ENCODE assay signal across 19 cellular contexts in genomic region chr14:61557854-61558253, GRCh38.
DNase-seq lines count a peak whose midpoint lies in the region; ATAC-seq and TF ChIP-seq lines count a peak whose summit lies in the region.
"Had no signal": no experiment of that assay in that cellular context is flagged by ENCODE, and none has a peak within 500 bp of the region (broad histone marks: within the 10 kb centered on the region; RNA-seq: fewer than 3 reads in every experiment).

No MANE protein-coding gene starts in this region.

- WGBS in trophoblast cell (ENCODE audit: extremely low coverage, insufficient coverage, insufficient read length), result no CpG with 5 or more reads among the region's 5 CpGs

- H3K79me1 ChIP-seq in trophoblast cell (ENCODE audit: low read length), result peaks cover 49% of the 10 kb centered on the region

- H2AK5ac ChIP-seq in trophoblast cell (ENCODE audit: low read length), result no peak overlapping the region

- no peak overlapping the region for H2BK5ac ChIP-seq in trophoblast cell (ENCODE audit: low read depth, low read length, poor library complexity)

- H4K12ac ChIP-seq in trophoblast cell (ENCODE audit: low read depth, low read length), result no peak overlapping the region

- no peak for DNase-seq in activated T-cell treated with anti-CD3 and anti-CD28 coated beads, Interleukin-2, amount 50 U/mL, for 24 hours
- no peak for DNase-seq in activated T-cell treated with anti-CD3 and anti-CD28 coated beads, Interleukin-2, amount 50 U/mL, for 72 hours
- DNase-seq in islet precursor cell (peak; percentile 31), trophoblast cell (no peak), WERI-Rb-1 (no peak), NCI-H2227 treated with DMSO at 0.1 percent for 48 hours (lab: John Stamatoyannopoulos, UW) (no peak), NCI-H1694 (lab: John Stamatoyannopoulos, UW) (no peak)
- DNase-seq: 8988T; CD8-positive, alpha-beta memory T cell; DMS53; EL; HCEC 1CT; MM.1S; RPMI8226; SIG-M5 had no signal

- TF ChIP-seq CTCF in VCaP (conservative IDR thresholded peaks at IDR 0.05) (no peak), WERI-Rb-1 (IDR thresholded peaks at IDR 0.05; ENCODE audit: low read depth, low read length) (no peak)

- peaks cover 66% of the 10 kb centered on the region for H3K4me1 Mint-ChIP-seq in activated T-cell treated with anti-CD3 and anti-CD28 coated beads, Interleukin-2, amount 50 U/mL, for 24 hours (ENCODE audit: low read depth)
- H3K4me1 Mint-ChIP-seq in activated T-cell treated with anti-CD3 and anti-CD28 coated beads, Interleukin-2, amount 50 U/mL, for 72 hours (ENCODE audit: low read depth), result peaks cover 61% of the 10 kb centered on the region

- no peak overlapping the region for H3K4me2 ChIP-seq in trophoblast cell (ENCODE audit: low read length)
- H3K4me2 ChIP-seq: GM23338 had no signal

- H3K9ac ChIP-seq in trophoblast cell (ENCODE audit: low read length), result no peak overlapping the region

- peaks cover 13% of the 10 kb centered on the region for H3K79me2 ChIP-seq in trophoblast cell (ENCODE audit: control insufficient read depth, insufficient read depth, low read length, poor library complexity)

- no peaks in the 10 kb centered on the region for H3K27me3 Mint-ChIP-seq in activated T-cell treated with anti-CD3 and anti-CD28 coated beads, Interleukin-2, amount 50 U/mL, for 24 hours
- no peaks in the 10 kb centered on the region for H3K27me3 Mint-ChIP-seq in activated T-cell treated with anti-CD3 and anti-CD28 coated beads, Interleukin-2, amount 50 U/mL, for 72 hours (ENCODE audit: low read depth)
- H3K27me3 Mint-ChIP-seq: CD8-positive, alpha-beta memory T cell had no signal

- no peak overlapping the region for H3K4me3 Mint-ChIP-seq in activated T-cell treated with anti-CD3 and anti-CD28 coated beads, Interleukin-2, amount 50 U/mL, for 24 hours
- H3K4me3 Mint-ChIP-seq in activated T-cell treated with anti-CD3 and anti-CD28 coated beads, Interleukin-2, amount 50 U/mL, for 72 hours, result no peak overlapping the region
- H3K4me3 Mint-ChIP-seq: CD8-positive, alpha-beta memory T cell; GM23338 had no signal

- no peak for ATAC-seq in activated T-cell treated with anti-CD3 and anti-CD28 coated beads, Interleukin-2, amount 50 U/mL, for 72 hours (replicated peaks in 1 of 2)
- ATAC-seq: GM12878, GM23338 had no signal

- H3K27ac ChIP-seq in VCaP (peak overlapping the region; percentile 96), trophoblast cell (ENCODE audit: low read depth, low read length) (no peak overlapping the region), WERI-Rb-1 (no peak overlapping the region)
- H3K27ac ChIP-seq: HL-60 had no signal

- H2BK12ac ChIP-seq in trophoblast cell (ENCODE audit: low read length), result no peak overlapping the region

- H2BK120ac ChIP-seq in trophoblast cell (ENCODE audit: insufficient read depth, low read length, poor library complexity), result peak overlapping the region; percentile 13

- peak overlapping the region; percentile 52 for H4K91ac ChIP-seq in trophoblast cell (ENCODE audit: low read depth, low read length)

- H3K18ac ChIP-seq in trophoblast cell (ENCODE audit: low read length), result no peak overlapping the region

- H3K23ac ChIP-seq in trophoblast cell (ENCODE audit: low read length), result no peak overlapping the region

- H3K9me3 Mint-ChIP-seq in activated T-cell treated with anti-CD3 and anti-CD28 coated beads, Interleukin-2, amount 50 U/mL, for 24 hours, result peaks cover 2% of the 10 kb centered on the region
- peaks cover 0 to 3% of the 10 kb centered on the region in 2 donors for H3K9me3 Mint-ChIP-seq in activated T-cell treated with anti-CD3 and anti-CD28 coated beads, Interleukin-2, amount 50 U/mL, for 72 hours
- H3K9me3 Mint-ChIP-seq: CD8-positive, alpha-beta memory T cell; GM23338 had no signal

- peaks cover 0 to 2% of the 10 kb centered on the region in 2 experiments for H3K36me3 ChIP-seq in trophoblast cell (ENCODE audit: control insufficient read depth in 1 of 2, insufficient read depth in 2 of 2, low read length in 2 of 2)
- H3K36me3 ChIP-seq in WERI-Rb-1, result no peaks in the 10 kb centered on the region

- H3K4me3 ChIP-seq in trophoblast cell (ENCODE audit: low read depth, low read length) (no peak overlapping the region), WERI-Rb-1 (ENCODE audit: low read depth, low read length) (no peak overlapping the region)
- H3K4me3 ChIP-seq: GM12878, GM23338 had no signal

- H3K27ac Mint-ChIP-seq in activated T-cell treated with anti-CD3 and anti-CD28 coated beads, Interleukin-2, amount 50 U/mL, for 24 hours, result peak overlapping the region; percentile 23
- no peak overlapping the region for H3K27ac Mint-ChIP-seq in activated T-cell treated with anti-CD3 and anti-CD28 coated beads, Interleukin-2, amount 50 U/mL, for 72 hours
- H3K27ac Mint-ChIP-seq: GM23338 had no signal

- H3K4ac ChIP-seq in trophoblast cell (ENCODE audit: low read depth, low read length), result no peak overlapping the region

- no peak overlapping the region for H2AFZ ChIP-seq in trophoblast cell (ENCODE audit: insufficient read depth, low read length, poor library complexity)
- H2AFZ ChIP-seq: GM23338 had no signal

- H3K9me3 ChIP-seq in trophoblast cell (ENCODE audit: insufficient read depth, low read depth, low read length), result no peaks in the 10 kb centered on the region
- no peaks in the 10 kb centered on the region for H3K9me3 ChIP-seq in WERI-Rb-1 (ENCODE audit: severe bottlenecking)

- H3K27me3 ChIP-seq in trophoblast cell (ENCODE audit: insufficient read depth, low read length) (no peaks in the 10 kb centered on the region), WERI-Rb-1 (ENCODE audit: insufficient read depth, low read depth, severe bottlenecking) (no peaks in the 10 kb centered on the region)

- peaks cover 12% of the 10 kb centered on the region for H3K36me3 Mint-ChIP-seq in activated T-cell treated with anti-CD3 and anti-CD28 coated beads, Interleukin-2, amount 50 U/mL, for 24 hours (ENCODE audit: low read depth)
- peaks cover 3 to 4% of the 10 kb centered on the region in 2 donors for H3K36me3 Mint-ChIP-seq in activated T-cell treated with anti-CD3 and anti-CD28 coated beads, Interleukin-2, amount 50 U/mL, for 72 hours (ENCODE audit: insufficient read depth in 2 of 2)

- H3K4me1 ChIP-seq in trophoblast cell (ENCODE audit: control insufficient read depth in 1 of 2, insufficient read depth in 2 of 2, low read length in 2 of 2), result peaks cover 23 to 35% of the 10 kb centered on the region in 2 experiments

- no peak overlapping the region for H4K8ac ChIP-seq in trophoblast cell (ENCODE audit: low read depth, low read length)

- no peak overlapping the region for H3K14ac ChIP-seq in trophoblast cell (ENCODE audit: low read length)
